ENCODE assay signal across 9 cellular contexts in genomic region chr1:246117066-246117791, GRCh38.
DNase-seq lines count a peak whose midpoint lies in the region; ATAC-seq and TF ChIP-seq lines count a peak whose summit lies in the region.
"Had no signal": no experiment of that assay in that cellular context is flagged by ENCODE, and none has a peak within 500 bp of the region (broad histone marks: within the 10 kb centered on the region; RNA-seq: fewer than 3 reads in every experiment).

No MANE protein-coding gene starts in this region.

- DNase-seq in GM06990 (ENCODE audit: extremely low read depth, insufficient read length) (peak; percentile 19), HuH-7 (ENCODE audit: low spot score) (peak; percentile 39), Panc1 (ENCODE audit: low read depth, low spot score) (no peak), cardiac muscle cell (ENCODE audit: low read depth in 1 of 2, low spot score in 1 of 2) (peak; percentile 69 to 71), ascending aorta (ENCODE audit: low spot score in 2 of 2) (no peak)
- peak; percentile 45 for DNase-seq in activated naive CD4-positive, alpha-beta T cell treated with anti-CD3 and anti-CD28 coated beads for 36 hours
- peak; percentile 4 for DNase-seq in stimulated activated CD4-positive, alpha-beta T cell treated with anti-CD3 and anti-CD28 coated beads, Interleukin-12 subunit alpha, Interleukin-12 subunit beta, amount 100 ng/mL, for 4 hours

- ATAC-seq in GM21576 (IDR thresholded peaks at IDR 0.05; ENCODE audit: unreplicated experiment) (peak; percentile 94), Panc1 (peak; percentile 77)

- H3K27me3 Mint-ChIP-seq in activated naive CD4-positive, alpha-beta T cell treated with anti-CD3 and anti-CD28 coated beads for 36 hours (ENCODE audit: low read depth), result no peaks in the 10 kb centered on the region

- H3K4me3 ChIP-seq in GM06990 (replicated peaks; ENCODE audit: low read depth, low read length) (no peak overlapping the region), Panc1 (ENCODE audit: low read depth in 2 of 2, low read length in 2 of 2) (no peak overlapping the region), cardiac muscle cell (no peak overlapping the region), ascending aorta (no peak overlapping the region)

- H3K9me3 Mint-ChIP-seq in activated naive CD4-positive, alpha-beta T cell treated with anti-CD3 and anti-CD28 coated beads for 36 hours, result no peaks in the 10 kb centered on the region

- TF ChIP-seq CTCF in GM06990 (IDR thresholded peaks at IDR 0.05; ENCODE audit: insufficient read depth, low read length, poor library complexity, severe bottlenecking) (peak; percentile 57), Panc1 (IDR thresholded peaks at IDR 0.05) (peak; percentile 67), cardiac muscle cell (IDR thresholded peaks at IDR 0.05; ENCODE audit: low read depth, low read length) (peak; percentile 36), ascending aorta (IDR thresholded peaks at IDR 0.05) (peak in 1 of 3 experiments; percentile 36)

- BruUV-seq in Panc1 (replicated peaks; lab: Mats Ljungman, UMichigan), result no TSS peak

- H3K27ac Mint-ChIP-seq in activated naive CD4-positive, alpha-beta T cell treated with anti-CD3 and anti-CD28 coated beads for 36 hours, result peak overlapping the region; percentile 42

- H3K27me3 ChIP-seq in GM06990 (replicated peaks; ENCODE audit: control insufficient read depth, insufficient read depth, low read length), result no peaks in the 10 kb centered on the region
- H3K27me3 ChIP-seq in Panc1 (ENCODE audit: control insufficient read depth, insufficient read depth, low read length), result no peaks in the 10 kb centered on the region
- H3K27me3 ChIP-seq in cardiac muscle cell, result no peaks in the 10 kb centered on the region
- H3K27me3 ChIP-seq in ascending aorta, result no peaks in the 10 kb centered on the region

- POLR2A ChIA-PET in Panc1 (lab: Charles Lee), result no interaction called here

- no peak overlapping the region for H3K27ac ChIP-seq in Panc1 (ENCODE audit: low read length)
- H3K27ac ChIP-seq in cardiac muscle cell, result no peak overlapping the region
- H3K27ac ChIP-seq in ascending aorta, result no peak overlapping the region
- H3K27ac ChIP-seq: epithelial cell of prostate had no signal

- H3K4me1 ChIP-seq in Panc1 (ENCODE audit: control insufficient read depth, insufficient read depth, low read length) (no peaks in the 10 kb centered on the region), cardiac muscle cell (ENCODE audit: low read depth) (peaks cover 4% of the 10 kb centered on the region), ascending aorta (no peaks in the 10 kb centered on the region)

- in situ Hi-C loops in Panc1 (cut with HindIII; ENCODE audit: low pct_unique_long_range_greater_than_20kb, low sequenced_read_pairs), result no loop called here

- H3K4me1 Mint-ChIP-seq in activated naive CD4-positive, alpha-beta T cell treated with anti-CD3 and anti-CD28 coated beads for 36 hours (ENCODE audit: low read depth), result peaks cover 19% of the 10 kb centered on the region

- H3K36me3 Mint-ChIP-seq in activated naive CD4-positive, alpha-beta T cell treated with anti-CD3 and anti-CD28 coated beads for 36 hours (ENCODE audit: low read depth), result peaks cover 3% of the 10 kb centered on the region

- H3K4me3 Mint-ChIP-seq in activated naive CD4-positive, alpha-beta T cell treated with anti-CD3 and anti-CD28 coated beads for 36 hours, result peak overlapping the region; percentile 3

- H3K36me3 ChIP-seq in GM06990 (ENCODE audit: control insufficient read depth, insufficient read depth, low read length) (no peaks in the 10 kb centered on the region), Panc1 (ENCODE audit: control insufficient read depth, insufficient read depth, low read length) (no peaks in the 10 kb centered on the region), cardiac muscle cell (no peaks in the 10 kb centered on the region), ascending aorta (no peaks in the 10 kb centered on the region)

- CTCF ChIA-PET in Panc1 (lab: Charles Lee), result interaction anchor here (0.6 kb wide), 1 partner anchor 1176 kb away, joined by 9 read pairs; no protein-coding TSS in a partner anchor
- CTCF ChIA-PET in activated naive CD4-positive, alpha-beta T cell treated with anti-CD3 and anti-CD28 coated beads for 36 hours (lab: Charles Lee), result interaction anchor here (1.2 kb wide), 1 partner anchor 18 kb away, joined by 3 read pairs; no protein-coding TSS in a partner anchor

- H3K9me3 ChIP-seq in Panc1 (ENCODE audit: control insufficient read depth, insufficient read depth, low read depth, low read length), result no peaks in the 10 kb centered on the region
- H3K9me3 ChIP-seq in cardiac muscle cell (ENCODE audit: low read depth), result no peaks in the 10 kb centered on the region
- no peaks in the 10 kb centered on the region for H3K9me3 ChIP-seq in ascending aorta

- intact Hi-C loops in Panc1 (cut with micrococcal nuclease; ENCODE audit: unreplicated experiment), result no loop called here
- intact Hi-C loops in activated naive CD4-positive, alpha-beta T cell treated with anti-CD3 and anti-CD28 coated beads for 36 hours (cut with micrococcal nuclease), result loop anchor here (1.0 to 5.0 kb wide), 5 partner anchors 105 to 960 kb away; no protein-coding TSS in a partner anchor
- intact Hi-C loops in ascending aorta (cut with DNase I), result no loop called here

Comparison
In these comparisons a context has a peak if more than half of its experiments do, and no peak if none do; other contexts are left out.
1. DNase-seq: peak in GM06990 (single experiment), HuH-7 (single experiment), activated naive CD4-positive, alpha-beta T cell treated with anti-CD3 and anti-CD28 coated beads for 36 hours (single experiment), cardiac muscle cell (2 of 2) and stimulated activated CD4-positive, alpha-beta T cell treated with anti-CD3 and anti-CD28 coated beads, Interleukin-12 subunit alpha, Interleukin-12 subunit beta, amount 100 ng/mL, for 4 hours (single experiment); none in Panc1 (single experiment) and ascending aorta (0 of 2).